Comparison of ENCODE assay signal across 12 cellular contexts in the genomic region with DNA sequence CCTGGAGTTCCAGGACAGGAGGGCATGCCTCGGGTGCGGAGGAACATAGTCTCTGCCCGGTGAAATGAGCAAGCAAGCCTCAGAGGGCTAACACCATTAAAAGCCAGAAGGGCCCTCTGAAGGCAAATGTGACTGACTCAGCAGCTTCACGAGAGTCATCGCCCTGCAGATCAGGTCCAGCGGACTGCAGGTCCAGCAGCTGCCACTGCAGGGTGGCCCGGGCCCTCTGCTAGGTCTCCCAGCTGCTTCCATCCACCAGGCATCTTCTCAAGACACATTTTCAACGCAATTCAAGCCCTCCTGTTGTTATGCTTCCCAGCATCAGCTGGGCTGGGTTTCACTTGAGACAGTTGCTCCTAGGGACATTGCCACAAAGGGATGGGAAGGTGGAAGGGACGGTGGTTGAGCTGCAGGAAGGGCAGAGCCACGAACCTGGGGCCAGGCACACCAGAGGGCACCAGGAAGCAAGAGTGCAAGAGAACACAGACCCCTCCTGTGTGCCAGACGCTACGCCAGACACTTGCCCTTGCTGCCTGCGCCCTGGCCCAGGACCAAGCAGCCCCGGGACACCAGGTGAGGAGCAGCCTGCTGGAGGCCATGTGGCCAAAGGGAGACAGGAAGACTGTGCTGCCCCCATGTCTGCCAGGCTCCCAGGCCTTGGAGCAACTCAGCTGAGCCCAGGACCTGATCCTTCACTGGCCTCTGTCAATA.
DNase-seq lines count a peak whose midpoint lies in the region; TF ChIP-seq lines count a peak whose summit lies in the region.
"Had no signal": no experiment of that assay in that cellular context is flagged by ENCODE, and none has a peak within 500 bp of the region (broad histone marks: within the 10 kb centered on the region; RNA-seq: fewer than 3 reads in every experiment).

No MANE protein-coding gene starts in this region.

- intact Hi-C loops in testis (cut with DNase I; ENCODE audit: low total_unique reads), result no loop called here

- peak overlapping the region; percentile 53 for H3K27ac ChIP-seq in VCaP
- H3K27ac ChIP-seq in testis, result peak overlapping the region; percentile 37 to 77
- H3K27ac ChIP-seq: foreskin keratinocyte had no signal

- WGBS in testis, 2 donors, result 71 to 77% methylated on average over 10 to 14 of the region's 14 CpGs

- no peaks in the 10 kb centered on the region for H3K9me3 ChIP-seq in testis

- H3K4me3 ChIP-seq in testis, result no peak overlapping the region

- H3K27me3 Mint-ChIP-seq in immature natural killer cell (ENCODE audit: low read depth in 3 of 3), result peaks cover 0 to 1% (median 0%) of the 10 kb centered on the region in 3 donors

- peaks cover 59 to 87% of the 10 kb centered on the region in 2 donors for H3K4me1 Mint-ChIP-seq in immature natural killer cell

- TF ChIP-seq CTCF in VCaP (conservative IDR thresholded peaks at IDR 0.05), result no peak
- no peak for TF ChIP-seq CTCF in testis (IDR thresholded peaks at IDR 0.05)

- H3K27ac Mint-ChIP-seq in immature natural killer cell, result peak overlapping the region in 5 of 6 donors; percentile 4 to 74 (median 51)

- no peaks in the 10 kb centered on the region for H3K9me3 Mint-ChIP-seq in immature natural killer cell

- H3K4me3 Mint-ChIP-seq in immature natural killer cell, result peak overlapping the region in 1 of 5 donors; percentile 11

- DNase-seq in NCI-H1417 (lab: John Stamatoyannopoulos, UW) (peak; percentile 34 to 64 (median 47)), NCI-H1417 treated with DMSO at 0.1 percent for 48 hours (lab: John Stamatoyannopoulos, UW) (no peak), immature natural killer cell (no peak), testis (peak; percentile 48), foreskin melanocyte (no peak), NCI-H187 treated with DMSO at 0.1 percent for 48 hours (lab: John Stamatoyannopoulos, UW) (no peak), SK-N-DZ (ENCODE audit: low spot score) (no peak)
- DNase-seq: 8988T; activated effector memory CD4-positive, alpha-beta T cell treated with anti-CD3 and anti-CD28 coated beads, Interleukin-2, amount 50 U/mL, for 16 hours; foreskin keratinocyte; MV-4-11 had no signal

- H3K4me1 ChIP-seq in testis, result peaks cover 46% of the 10 kb centered on the region
- H3K4me1 ChIP-seq: foreskin keratinocyte had no signal

- H3K27me3 ChIP-seq in testis, result no peaks in the 10 kb centered on the region
- H3K27me3 ChIP-seq: foreskin keratinocyte had no signal

- peaks cover 0 to 7% (median 0%) of the 10 kb centered on the region in 3 donors for H3K36me3 Mint-ChIP-seq in immature natural killer cell

- H3K36me3 ChIP-seq in testis (ENCODE audit: low read depth, missing control alignments), result no peaks in the 10 kb centered on the region

- TF ChIP-seq POLR2A in testis (IDR thresholded peaks at IDR 0.05), result no peak

Comparison
In these comparisons a context has a peak if more than half of its experiments do, and no peak if none do; other contexts are left out.
1. DNase-seq: peak in NCI-H1417 (3 of 3) and testis (single experiment); none in NCI-H1417 treated with DMSO at 0.1 percent for 48 hours (single experiment), immature natural killer cell (0 of 3), foreskin melanocyte (single experiment), NCI-H187 treated with DMSO at 0.1 percent for 48 hours (single experiment) and SK-N-DZ (single experiment).